ENCODE assay signal across 20 cellular contexts in the genomic region with DNA sequence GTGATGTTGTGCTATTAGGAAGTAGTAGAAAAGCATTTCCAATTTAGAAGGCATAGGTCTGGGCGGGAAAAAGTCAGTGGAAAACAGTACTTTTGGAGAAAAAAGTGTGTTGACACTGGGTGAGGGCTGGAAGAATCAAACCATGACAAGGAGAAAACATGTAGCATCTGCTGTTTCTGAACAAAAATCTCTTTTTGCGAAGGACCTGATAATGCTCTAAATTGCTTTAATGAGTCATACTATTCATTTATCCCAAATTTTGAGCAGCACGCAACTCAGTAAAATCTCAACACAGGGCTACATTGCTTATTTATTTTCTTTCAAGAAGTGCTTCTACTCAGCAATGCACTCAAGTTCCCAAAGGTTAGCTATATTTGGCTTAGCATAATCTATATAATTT.
DNase-seq lines count a peak whose midpoint lies in the region; ATAC-seq and TF ChIP-seq lines count a peak whose summit lies in the region.
"Had no signal": no experiment of that assay in that cellular context is flagged by ENCODE, and none has a peak within 500 bp of the region (broad histone marks: within the 10 kb centered on the region; RNA-seq: fewer than 3 reads in every experiment).

No MANE protein-coding gene starts in this region.

- peak in 6 of 8 donors; percentile 29 to 61 (median 49) for ATAC-seq in heart right ventricle
- no peak for ATAC-seq in mucosa of descending colon
- no peak for ATAC-seq in GM21723 (IDR thresholded peaks at IDR 0.05; ENCODE audit: unreplicated experiment)
- ATAC-seq: GM12878 had no signal

- H3K9me2 ChIP-seq in hepatocyte (replicated peaks; ENCODE audit: insufficient read depth) = no peaks in the 10 kb centered on the region

- H3K27me3 ChIP-seq in heart right ventricle (no peaks in the 10 kb centered on the region), hepatocyte (no peaks in the 10 kb centered on the region)
- H3K27me3 ChIP-seq: BE2C had no signal

- H2AFZ ChIP-seq in hepatocyte = no peak overlapping the region
- H2AFZ ChIP-seq: GM23248 had no signal

- H3K27ac ChIP-seq in heart right ventricle (peak overlapping the region in 5 of 10 donors; percentile 6 to 47 (median 7)), hepatocyte (peak overlapping the region; percentile 59)
- H3K27ac ChIP-seq: GM23248 had no signal

- no peaks in the 10 kb centered on the region for H3K9me3 ChIP-seq in heart right ventricle
- H3K9me3 ChIP-seq in hepatocyte (ENCODE audit: low read depth) = no peaks in the 10 kb centered on the region
- no peaks in the 10 kb centered on the region for H3K9me3 ChIP-seq in mucosa of descending colon
- H3K9me3 ChIP-seq: BE2C had no signal

- no peak for TF ChIP-seq CTCF in heart right ventricle (IDR thresholded peaks at IDR 0.05)
- no peak for TF ChIP-seq CTCF in hepatocyte (IDR thresholded peaks at IDR 0.05; ENCODE audit: poor library complexity)
- TF ChIP-seq CTCF in mucosa of descending colon (IDR thresholded peaks at IDR 0.05) = no peak

- H3K36me3 ChIP-seq in heart right ventricle (no peaks in the 10 kb centered on the region), hepatocyte (replicated peaks; ENCODE audit: insufficient read depth, low read depth) (no peaks in the 10 kb centered on the region), mucosa of descending colon (ENCODE audit: low read depth) (no peaks in the 10 kb centered on the region)
- H3K36me3 ChIP-seq: BE2C had no signal

- no peaks in the 10 kb centered on the region for H4K20me1 ChIP-seq in hepatocyte (ENCODE audit: insufficient read depth, poor library complexity, severe bottlenecking)

- peak overlapping the region; percentile 15 for H3K4me2 ChIP-seq in hepatocyte

- H3K4me1 ChIP-seq in heart right ventricle = peaks cover 0 to 19% (median 0%) of the 10 kb centered on the region in 9 donors
- no peaks in the 10 kb centered on the region for H3K4me1 ChIP-seq in hepatocyte (ENCODE audit: insufficient read depth)
- no peaks in the 10 kb centered on the region for H3K4me1 ChIP-seq in mucosa of descending colon (ENCODE audit: low read depth)
- H3K4me1 ChIP-seq: BE2C had no signal

- intact Hi-C loops in heart right ventricle (cut with DNase I) = no loop called here
- intact Hi-C loops in mucosa of descending colon (cut with DNase I, micrococcal nuclease) = no loop called here

- H3K79me2 ChIP-seq in hepatocyte = no peaks in the 10 kb centered on the region

- WGBS in heart right ventricle, 2 donors = 78 to 85% methylated on average over 3 of the region's 3 CpGs
- WGBS in hepatocyte (ENCODE audit: low lambda C conversion rate, missing lambda C conversion rate) = 92% methylated on average over 3 of the region's 3 CpGs

- H3K4me3 ChIP-seq in heart right ventricle (no peak overlapping the region), hepatocyte (no peak overlapping the region), mucosa of descending colon (no peak overlapping the region)
- H3K4me3 ChIP-seq: GM12878, GM23248 had no signal

- DNase-seq in RPMI7951 (ENCODE audit: low read depth) = peak; percentile 21
- no peak for DNase-seq in heart right ventricle
- no peak for DNase-seq in hepatocyte (ENCODE audit: low spot score)
- DNase-seq in mucosa of descending colon = no peak
- no peak for DNase-seq in NCI-H2107 treated with DMSO at 0.1 percent for 48 hours (lab: John Stamatoyannopoulos, UW; ENCODE audit: unreplicated experiment)
- DNase-seq: ACHN; BE2C; C1 segment of cervical spinal cord; CD4-positive, CD25-positive, alpha-beta regulatory T cell; CD8-positive, alpha-beta memory T cell; COR-L47; DMS 273 treated with DMSO at 0.1 percent for 48 hours; DMS53; DND-41; EL; GM23248; HCEC 1CT; IMR-90 had no signal

Comparison
In these comparisons a context has a peak if more than half of its experiments do, and no peak if none do; other contexts are left out.
1. ATAC-seq: peak in heart right ventricle (6 of 8); none in mucosa of descending colon (single experiment) and GM21723 (single experiment).